In genomic region chr10:19683326-19683725, GRCh38 we compare ENCODE assay signal across 23 cellular contexts.
A peak's percentile ranks its signal among the peaks of the same experiment; 100 is the strongest.
DNase-seq lines count a peak whose midpoint lies in the region; ATAC-seq and TF ChIP-seq lines count a peak whose summit lies in the region.
"Had no signal": no experiment of that assay in that cellular context is flagged by ENCODE, and none has a peak within 500 bp of the region (broad histone marks: within the 10 kb centered on the region; RNA-seq: fewer than 3 reads in every experiment).

No MANE protein-coding gene starts in this region.

- no peaks in the 10 kb centered on the region for H3K9me1 ChIP-seq in IMR-90 (ENCODE audit: insufficient read depth, low read length)

- H3K36me3 ChIP-seq in IMR-90 (ENCODE audit: control insufficient read depth, insufficient read depth, low read length), result no peaks in the 10 kb centered on the region
- no peaks in the 10 kb centered on the region for H3K36me3 ChIP-seq in brain microvascular endothelial cell (replicated peaks)
- H3K36me3 ChIP-seq in neural progenitor cell, result peaks cover 4% of the 10 kb centered on the region
- H3K36me3 ChIP-seq in mammary epithelial cell (ENCODE audit: insufficient read depth, low read length), result no peaks in the 10 kb centered on the region
- H3K36me3 ChIP-seq in body of pancreas (replicated peaks in 1 of 2; ENCODE audit: insufficient read depth in 1 of 2, low read depth in 2 of 2), result no peaks in the 10 kb centered on the region
- H3K36me3 ChIP-seq: MG63 had no signal

- H3K79me1 ChIP-seq in IMR-90 (ENCODE audit: low read depth in 1 of 2, low read length in 2 of 2), result no peaks in the 10 kb centered on the region

- no peak overlapping the region for H3K23ac ChIP-seq in IMR-90 (ENCODE audit: low read depth, low read length)

- no peaks in the 10 kb centered on the region for H4K20me1 ChIP-seq in IMR-90 (ENCODE audit: insufficient read depth, low read length)
- H4K20me1 ChIP-seq in neural progenitor cell (ENCODE audit: low read depth), result no peaks in the 10 kb centered on the region
- no peaks in the 10 kb centered on the region for H4K20me1 ChIP-seq in mammary epithelial cell (ENCODE audit: insufficient read depth, low read length)

- BruUV-seq in IMR-90 (replicated peaks; lab: Mats Ljungman, UMichigan) (no TSS peak), mammary epithelial cell (replicated peaks; lab: Mats Ljungman, UMichigan) (no TSS peak)

- H3K36me3 Mint-ChIP-seq in neural progenitor cell, result no peaks in the 10 kb centered on the region
- no peaks in the 10 kb centered on the region for H3K36me3 Mint-ChIP-seq in activated CD4-positive, alpha-beta memory T cell treated with anti-CD3 and anti-CD28 coated beads, Interleukin-2, amount 10 ng/mL, durations not matched to agents 7 days and 5 days (ENCODE audit: low read depth)

- TF ChIP-seq RAD21 in IMR-90 (IDR thresholded peaks at IDR 0.05; ENCODE audit: low read length), result no peak

- peaks cover 10% of the 10 kb centered on the region for H3F3A ChIP-seq in neural progenitor cell (ENCODE audit: low read depth)

- H3K4me1 ChIP-seq in IMR-90 (ENCODE audit: control insufficient read depth, insufficient read depth, low read length) (peaks cover 4% of the 10 kb centered on the region), neural progenitor cell (peaks cover 20% of the 10 kb centered on the region), mammary epithelial cell (ENCODE audit: insufficient read depth, low read length) (no peaks in the 10 kb centered on the region), body of pancreas (no peaks in the 10 kb centered on the region)

- H2BK120ac ChIP-seq in IMR-90 (ENCODE audit: low read depth, low read length), result peak overlapping the region; percentile 60; the same call in 1 of the 2 replicates

- no peak overlapping the region for H3K27ac ChIP-seq in IMR-90 (ENCODE audit: insufficient read depth, low read length)
- H3K27ac ChIP-seq in brain microvascular endothelial cell, result no peak overlapping the region
- no peak overlapping the region for H3K27ac ChIP-seq in neural progenitor cell
- no peak overlapping the region for H3K27ac ChIP-seq in mammary epithelial cell (ENCODE audit: insufficient read depth, low read depth, low read length)
- no peak overlapping the region for H3K27ac ChIP-seq in body of pancreas

- H3K4me3 Mint-ChIP-seq in neural progenitor cell, result no peak overlapping the region
- no peak overlapping the region for H3K4me3 Mint-ChIP-seq in activated CD4-positive, alpha-beta memory T cell treated with anti-CD3 and anti-CD28 coated beads, Interleukin-2, amount 10 ng/mL, durations not matched to agents 7 days and 5 days
- H3K4me3 Mint-ChIP-seq: CD14-positive monocyte, HFFc6 had no signal

- H3K79me2 ChIP-seq in neural progenitor cell (ENCODE audit: low read depth) (no peaks in the 10 kb centered on the region), mammary epithelial cell (ENCODE audit: insufficient read depth, low read length) (no peaks in the 10 kb centered on the region)

- H3K27me3 ChIP-seq in IMR-90 (ENCODE audit: control insufficient read depth, insufficient read depth, low read length), result no peaks in the 10 kb centered on the region
- H3K27me3 ChIP-seq in brain microvascular endothelial cell (replicated peaks), result no peaks in the 10 kb centered on the region
- no peaks in the 10 kb centered on the region for H3K27me3 ChIP-seq in neural progenitor cell
- H3K27me3 ChIP-seq in mammary epithelial cell (ENCODE audit: insufficient read depth, low read length), result no peaks in the 10 kb centered on the region
- no peaks in the 10 kb centered on the region for H3K27me3 ChIP-seq in body of pancreas
- H3K27me3 ChIP-seq: MG63 had no signal

- H4K91ac ChIP-seq in IMR-90 (ENCODE audit: insufficient read depth, low read depth, low read length), result no peak overlapping the region

- no peak overlapping the region for H2BK5ac ChIP-seq in IMR-90 (ENCODE audit: low read depth, low read length, poor library complexity, severe bottlenecking)

- TF ChIP-seq POLR2A in IMR-90 (IDR thresholded peaks at IDR 0.05; ENCODE audit: low read depth, low read length), result no peak
- no peak for TF ChIP-seq POLR2A in body of pancreas (IDR thresholded peaks at IDR 0.05)

- dilution Hi-C loops in IMR-90 (cut with HindIII; ENCODE audit: low sequenced_read_pairs, unreplicated experiment) (no loop called here), mammary epithelial cell (cut with HindIII; ENCODE audit: low sequenced_read_pairs) (no loop called here)

- peak overlapping the region; percentile 68; the same call in 1 of the 2 replicates for H3K18ac ChIP-seq in IMR-90 (ENCODE audit: low read depth, low read length)

- H3K9me3 ChIP-seq in IMR-90 (ENCODE audit: control insufficient read depth, insufficient read depth, low read length), result no peaks in the 10 kb centered on the region
- H3K9me3 ChIP-seq in neural progenitor cell (ENCODE audit: low read depth), result no peaks in the 10 kb centered on the region
- H3K9me3 ChIP-seq in mammary epithelial cell (replicated peaks; ENCODE audit: insufficient read depth, low read length), result no peaks in the 10 kb centered on the region
- no peaks in the 10 kb centered on the region for H3K9me3 ChIP-seq in body of pancreas
- H3K9me3 ChIP-seq: MG63 had no signal

- H3K14ac ChIP-seq in IMR-90 (replicated peaks; ENCODE audit: low read depth, low read length), result no peak overlapping the region; the same call in 1 of the 2 replicates

- in situ Hi-C loops in IMR-90 (cut with MboI; ENCODE audit: low sequenced_read_pairs) (no loop called here), brain microvascular endothelial cell (cut with HindIII; ENCODE audit: low pct_ligation_motif_present, low sequenced_read_pairs) (no loop called here), mammary epithelial cell (cut with MboI; ENCODE audit: low sequenced_read_pairs in 2 of 2) (no loop called here)

- H4K8ac ChIP-seq in IMR-90 (ENCODE audit: low read depth in 2 of 2, low read length in 2 of 2), result peak overlapping the region in 1 of 2 experiments; percentile 27; a peak in 1 of 4 replicates

- TF ChIP-seq CTCF in IMR-90 (conservative IDR thresholded peaks at IDR 0.05; ENCODE audit: low read depth, low read length) (no peak), brain microvascular endothelial cell (IDR thresholded peaks at IDR 0.05; ENCODE audit: low read depth, low read length, missing control alignments) (no peak), neural progenitor cell (IDR thresholded peaks at IDR 0.05) (no peak), mammary epithelial cell (conservative IDR thresholded peaks at IDR 0.05 in 1 of 2, IDR thresholded peaks at IDR 0.05 in 1 of 2; ENCODE audit: extremely low read depth in 1 of 2, insufficient read depth in 1 of 2, low read depth in 1 of 2, low read length in 2 of 2) (no peak), body of pancreas (IDR thresholded peaks at IDR 0.05) (no peak)

- H3K9ac ChIP-seq in IMR-90 (ENCODE audit: low read depth, low read length) (no peak overlapping the region), neural progenitor cell (no peak overlapping the region), mammary epithelial cell (ENCODE audit: insufficient read depth, low read length) (no peak overlapping the region)

- no peak overlapping the region for H3K56ac ChIP-seq in IMR-90 (ENCODE audit: extremely low read depth, insufficient read depth, low read length)

- H2AFZ ChIP-seq in IMR-90 (replicated peaks; ENCODE audit: low read length, poor library complexity) (no peak overlapping the region), neural progenitor cell (replicated peaks) (no peak overlapping the region), mammary epithelial cell (ENCODE audit: low read depth, low read length) (no peak overlapping the region)

- H3K4ac ChIP-seq in IMR-90 (ENCODE audit: low read depth, low read length), result no peak overlapping the region

- peaks cover 13% of the 10 kb centered on the region for H3K4me1 Mint-ChIP-seq in neural progenitor cell
- H3K4me1 Mint-ChIP-seq in activated CD4-positive, alpha-beta memory T cell treated with anti-CD3 and anti-CD28 coated beads, Interleukin-2, amount 10 ng/mL, durations not matched to agents 7 days and 5 days, result no peaks in the 10 kb centered on the region
- H3K4me1 Mint-ChIP-seq: CD14-positive monocyte had no signal

- WGBS in IMR-90 (ENCODE audit: extremely low coverage in 2 of 2, insufficient read length in 1 of 2), 2 experiments, result no CpG with 5 or more reads among the region's 3 CpGs
- 68% methylated on average over 3 of the region's 3 CpGs for WGBS in mammary epithelial cell (ENCODE audit: low coverage, missing lambda C conversion rate)
- 69 to 75% methylated on average over 3 of the region's 3 CpGs for WGBS in body of pancreas, 2 donors

- peaks cover 13% of the 10 kb centered on the region for H3K9me3 Mint-ChIP-seq in neural progenitor cell
- peaks cover 13% of the 10 kb centered on the region for H3K9me3 Mint-ChIP-seq in activated CD4-positive, alpha-beta memory T cell treated with anti-CD3 and anti-CD28 coated beads, Interleukin-2, amount 10 ng/mL, durations not matched to agents 7 days and 5 days

- 0 out of 2 replicates have a peak overlapping the region, but pooled peaks have one; percentile 46 for H4K5ac ChIP-seq in IMR-90 (ENCODE audit: low read depth, low read length)

- POLR2A ChIA-PET in IMR-90 (lab: Charles Lee; ENCODE audit: unreplicated experiment), result interaction anchor here (0.6 kb wide), 1 partner anchor 25 kb away, joined by 3 read pairs; no protein-coding TSS in a partner anchor
- POLR2A ChIA-PET in activated CD4-positive, alpha-beta memory T cell treated with anti-CD3 and anti-CD28 coated beads, Interleukin-2, amount 10 ng/mL, durations not matched to agents 7 days and 5 days (lab: Charles Lee), result no interaction called here

- peak overlapping the region; percentile 17; the same call in 1 of the 2 replicates for H2BK20ac ChIP-seq in IMR-90 (ENCODE audit: low read depth, low read length)

- no peak overlapping the region for H3K27ac Mint-ChIP-seq in neural progenitor cell
- H3K27ac Mint-ChIP-seq in activated CD4-positive, alpha-beta memory T cell treated with anti-CD3 and anti-CD28 coated beads, Interleukin-2, amount 10 ng/mL, durations not matched to agents 7 days and 5 days, result no peak overlapping the region
- H3K27ac Mint-ChIP-seq: CD14-positive monocyte, HFFc6 had no signal

- no peak overlapping the region for H2AK9ac ChIP-seq in IMR-90 (replicated peaks; ENCODE audit: low read depth, low read length, poor library complexity)

- DNase-seq in IMR-90, result peak; percentile 37
- DNase-seq in brain microvascular endothelial cell, result peak; percentile 60
- DNase-seq in kidney tubule cell (ENCODE audit: low spot score), result peak; percentile 18
- DNase-seq in neural progenitor cell (ENCODE audit: low spot score), result peak; percentile 36
- DNase-seq in activated CD4-positive, alpha-beta T cell treated with anti-CD3 and anti-CD28 coated beads, Interleukin-2, amount 50 U/mL, for 1 hour, result no peak
- DNase-seq in activated CD4-positive, alpha-beta memory T cell treated with anti-CD3 and anti-CD28 coated beads, Interleukin-2, amount 10 ng/mL, durations not matched to agents 7 days and 5 days, result no peak
- DNase-seq in mammary epithelial cell, result no peak
- no peak for DNase-seq in body of pancreas
- DNase-seq: DMS53; EL; GF-D8; H7; Kasumi-1; MG63; NCI-H1048; NCI-H1436; NCI-H187 treated with DMSO at 0.1 percent for 48 hours; NCI-H510A; NK-92 treated with Interleukin-12 subunit alpha and Interleukin-12 subunit beta, amount 100 ng/mL, for 24 hours had no signal

- H3K4me3 ChIP-seq in IMR-90 (ENCODE audit: insufficient read depth, low read depth, low read length) (no peak overlapping the region), brain microvascular endothelial cell (ENCODE audit: low read depth, low read length) (no peak overlapping the region), neural progenitor cell (no peak overlapping the region), mammary epithelial cell (replicated peaks in 1 of 3; ENCODE audit: insufficient read depth in 1 of 3, low read depth in 2 of 3, low read length in 3 of 3) (no peak overlapping the region), body of pancreas (no peak overlapping the region)
- H3K4me3 ChIP-seq: MG63 had no signal

- ATAC-seq in IMR-90 (ENCODE audit: low read depth) (no peak), body of pancreas (no peak)
- ATAC-seq: Panc1, SK-N-SH treated with all-trans-retinoic acid at 6 μM for 48 hours had no signal

- H3K27me3 Mint-ChIP-seq in neural progenitor cell (ENCODE audit: insufficient read depth, low read depth), result no peaks in the 10 kb centered on the region
- no peaks in the 10 kb centered on the region for H3K27me3 Mint-ChIP-seq in activated CD4-positive, alpha-beta memory T cell treated with anti-CD3 and anti-CD28 coated beads, Interleukin-2, amount 10 ng/mL, durations not matched to agents 7 days and 5 days

- no peak overlapping the region; the same call in 2 of the 3 replicates for H2BK15ac ChIP-seq in IMR-90 (ENCODE audit: low read depth, low read length)

- H3K4me2 ChIP-seq in IMR-90 (ENCODE audit: low read depth, low read length) (no peak overlapping the region), neural progenitor cell (peak overlapping the region; percentile 60), mammary epithelial cell (ENCODE audit: insufficient read depth, low read depth, low read length) (no peak overlapping the region)

- 0 out of 2 replicates have a peak overlapping the region, but pooled peaks have one; percentile 49 for H2AK5ac ChIP-seq in IMR-90 (ENCODE audit: low read depth, low read length)

- intact Hi-C loops in IMR-90 (cut with micrococcal nuclease), result no loop called here
- intact Hi-C loops in mammary epithelial cell (cut with micrococcal nuclease), result no loop called here
- intact Hi-C loops in body of pancreas (cut with DNase I), result no loop called here

- CTCF ChIA-PET in IMR-90 (lab: Yijun Ruan, JAX) (interaction anchor here (0.7 kb wide), 1 partner anchor 470 kb away, joined by 3 read pairs; no protein-coding TSS in a partner anchor), mammary epithelial cell (lab: Charles Lee; ENCODE audit: low non-redundant PET) (no interaction called here)
- CTCF ChIA-PET in activated CD4-positive, alpha-beta memory T cell treated with anti-CD3 and anti-CD28 coated beads, Interleukin-2, amount 10 ng/mL, durations not matched to agents 7 days and 5 days (lab: Charles Lee), result no interaction called here

Comparison
In these comparisons a context has a peak if more than half of its experiments do, and no peak if none do; other contexts are left out.
1. DNase-seq: peak in IMR-90 (single experiment), brain microvascular endothelial cell (single experiment), kidney tubule cell (single experiment) and neural progenitor cell (single experiment); none in activated CD4-positive, alpha-beta T cell treated with anti-CD3 and anti-CD28 coated beads, Interleukin-2, amount 50 U/mL, for 1 hour (single experiment), activated CD4-positive, alpha-beta memory T cell treated with anti-CD3 and anti-CD28 coated beads, Interleukin-2, amount 10 ng/mL, durations not matched to agents 7 days and 5 days (single experiment), mammary epithelial cell (single experiment) and body of pancreas (0 of 4).